ENCODE assay signal across 8 cellular contexts in the genomic region with DNA sequence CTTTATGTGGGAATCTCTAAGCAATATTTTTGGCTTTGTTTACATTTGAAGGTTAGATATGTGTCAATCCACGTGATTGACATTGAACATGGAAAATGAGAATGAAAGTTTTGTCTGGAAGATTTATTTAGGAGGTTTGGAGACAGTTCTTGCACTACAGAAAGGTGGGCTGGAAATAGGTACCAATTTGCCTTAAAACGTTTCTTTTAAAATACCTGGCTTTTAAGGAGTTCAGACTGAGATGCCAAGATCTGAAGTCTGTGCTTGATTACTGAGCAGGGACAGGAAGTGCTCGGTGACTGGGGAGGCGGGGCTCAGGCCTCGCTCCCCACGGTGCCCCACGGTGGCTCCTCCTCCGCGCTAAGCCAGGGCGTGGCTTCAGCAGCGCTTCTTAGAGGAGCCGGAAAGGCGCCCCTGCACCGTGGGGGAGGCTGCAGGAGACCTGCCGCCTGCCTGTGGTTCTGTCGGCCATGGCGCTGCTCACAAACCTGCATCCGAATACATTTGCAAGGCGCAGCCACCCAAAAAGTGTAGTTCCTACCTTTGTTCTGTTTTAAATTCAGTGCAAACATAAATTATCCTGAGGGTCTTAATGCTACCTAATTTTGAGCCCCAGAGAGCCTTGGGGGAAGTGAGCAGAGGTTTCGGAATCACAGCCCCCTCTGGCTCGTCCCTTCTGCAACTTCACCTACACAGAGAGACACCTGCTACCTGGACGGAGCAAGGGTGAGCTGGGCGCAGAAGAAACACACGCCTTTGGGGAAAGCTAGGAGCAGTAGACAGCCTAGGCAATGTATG. TPM values are rescaled to one million over a fixed set of nuclear protein-coding genes. Genes with fewer than 3 reads are reported as not detected.
DNase-seq lines count a peak whose midpoint lies in the region; ATAC-seq, FAIRE-seq and TF ChIP-seq lines count a peak whose summit lies in the region.

No MANE protein-coding gene starts in this region.

- DNase-seq in DMS53 (lab: John Stamatoyannopoulos, UW) = peak; percentile 95
- DNase-seq in LoVo (ENCODE audit: low spot score) = peak; percentile 88
- peak; percentile 59 for DNase-seq in SIG-M5 (lab: John Stamatoyannopoulos, UW)
- peak; percentile 97 for DNase-seq in activated gamma-delta T cell treated with Interleukin-2 at 50 U/mL for 16 hours
- DNase-seq in frontal cortex (ENCODE audit: low spot score in 2 of 2) = peak; percentile 67 to 76
- DNase-seq in substantia nigra (lab: John Stamatoyannopoulos, UW) = peak in 41 of 49 donors; percentile 14 to 88 (median 59)

- peaks cover 55 to 60% of the 10 kb centered on the region in 2 experiments for H3K4me1 ChIP-seq in neutrophil (ENCODE audit: control insufficient read depth in 1 of 2, insufficient read depth in 1 of 2, low read depth in 1 of 2, low read length in 1 of 2)

- H3K9me3 ChIP-seq in neutrophil = no peaks in the 10 kb centered on the region

- no peaks in the 10 kb centered on the region for H3K27me3 ChIP-seq in neutrophil

- H3K36me3 ChIP-seq in neutrophil = no peaks in the 10 kb centered on the region

- FAIRE-seq in frontal cortex (lab: Jason Lieb, UNC) = no peak

- peak overlapping the region; percentile 99 for H3K27ac ChIP-seq in neutrophil
- H3K27ac ChIP-seq in substantia nigra (ENCODE audit: low read depth, low read length, poor library complexity, severe bottlenecking) = peak overlapping the region; percentile 87

- peak; percentile 38 for TF ChIP-seq CTCF in neutrophil (IDR thresholded peaks at IDR 0.05)

- peak; percentile 43 for ATAC-seq in GM21737 (IDR thresholded peaks at IDR 0.05; ENCODE audit: unreplicated experiment)

- H3K4me3 ChIP-seq in neutrophil (ENCODE audit: low read depth in 1 of 2, low read length in 1 of 2) = peak overlapping the region; percentile 62 to 70

RNA-seq across cellular contexts. Expression of a gene that starts 49.2 kb away (rescaled TPM):
- total RNA-seq in frontal cortex = 11.8 TPM

RNA-seq across cellular contexts. Expression of a gene that starts 49.3 kb away (rescaled TPM):
- 53.8 TPM for total RNA-seq in frontal cortex

Comparison
In these comparisons a context has a peak if more than half of its experiments do, and no peak if none do; other contexts are left out.
1. Peak in every context shown above with its lines: DNase-seq, ATAC-seq, H3K4me3 ChIP-seq and H3K27ac ChIP-seq.